Comparison of ENCODE assay signal across 1 cellular context in genomic region chr22:49966041-49966715, GRCh38.
TF ChIP-seq lines count a peak whose summit lies in the region.

No MANE protein-coding gene starts in this region.

TF ChIP-seq in HepG2, 621 proteins besides CTCF, POLR2A, EP300 and RAD21 (continued from another document):
- TF ChIP-seq STAT6 (CRISPR knock-in tag; IDR thresholded peaks at IDR 0.05; ENCODE audit: borderline replicate concordance) (no peak), ISX (CRISPR knock-in tag; conservative IDR thresholded peaks at IDR 0.05) (no peak), TBP (CRISPR knock-in tag; IDR thresholded peaks at IDR 0.05) (no peak), ZBTB20 (CRISPR knock-in tag; IDR thresholded peaks at IDR 0.05; ENCODE audit: borderline replicate concordance, low read depth) (peak; percentile 9; the same call in 1 of the 2 replicates), POLR2G (IDR thresholded peaks at IDR 0.05; ENCODE audit: low read depth, low read length) (peak; percentile 11; the same call in 1 of the 2 replicates), MTA1 (CRISPR knock-in tag; IDR thresholded peaks at IDR 0.05; ENCODE audit: borderline replicate concordance) (no peak), HNRNPUL1 (IDR thresholded peaks at IDR 0.05; ENCODE audit: low read depth, low read length) (no peak), KAT7 (CRISPR knock-in tag; IDR thresholded peaks at IDR 0.05; ENCODE audit: borderline replicate concordance) (no peak), ZMAT3 (CRISPR knock-in tag; conservative IDR thresholded peaks at IDR 0.05) (no peak), CSRNP1 (CRISPR knock-in tag; IDR thresholded peaks at IDR 0.05) (peak; percentile 65; the same call in 1 of the 2 replicates), ZNF790 (CRISPR knock-in tag; IDR thresholded peaks at IDR 0.05; ENCODE audit: borderline replicate concordance) (no peak), ZNF564 (CRISPR knock-in tag; IDR thresholded peaks at IDR 0.05) (no peak), GTF2F1 (IDR thresholded peaks at IDR 0.05; ENCODE audit: low read length) (no peak), BORCS8-MEF2B (CRISPR knock-in tag; IDR thresholded peaks at IDR 0.05) (peak; percentile 58; the same call in 1 of the 2 replicates), PHF8 (CRISPR knock-in tag; IDR thresholded peaks at IDR 0.05) (no peak), ZNF556 (CRISPR knock-in tag; IDR thresholded peaks at IDR 0.05; ENCODE audit: borderline replicate concordance) (no peak), POLR2AphosphoS5 (IDR thresholded peaks at IDR 0.05; ENCODE audit: low read depth, low read length) (no peak), CSRNP2 (CRISPR knock-in tag; conservative IDR thresholded peaks at IDR 0.05; ENCODE audit: low read depth) (no peak), SMAD3 (CRISPR knock-in tag; IDR thresholded peaks at IDR 0.05) (no peak), ZNF530 (CRISPR knock-in tag; IDR thresholded peaks at IDR 0.05; ENCODE audit: low read depth) (no peak), TFDP1 (CRISPR knock-in tag; IDR thresholded peaks at IDR 0.05; ENCODE audit: borderline replicate concordance) (0 out of 2 replicates have a peak, but pooled peaks have one; percentile 10), PPARG (CRISPR knock-in tag; conservative IDR thresholded peaks at IDR 0.05) (0 out of 2 replicates have a peak, but pooled peaks have one; percentile 9), ZNF296 (CRISPR knock-in tag; conservative IDR thresholded peaks at IDR 0.05) (no peak; the same call in 1 of the 2 replicates), TARDBP (CRISPR knock-in tag; IDR thresholded peaks at IDR 0.05) (0 out of 2 replicates have a peak, but pooled peaks have one; percentile 15), ZMYM3 (CRISPR knock-in tag; IDR thresholded peaks at IDR 0.05) (no peak), NFAT5 (CRISPR knock-in tag; IDR thresholded peaks at IDR 0.05) (no peak), MEF2D (CRISPR knock-in tag; IDR thresholded peaks at IDR 0.05) (no peak), ZFP36L1 (CRISPR knock-in tag; IDR thresholded peaks at IDR 0.05) (no peak), NAIF1 (CRISPR knock-in tag; IDR thresholded peaks at IDR 0.05; ENCODE audit: borderline replicate concordance) (no peak)
